8 cellular contexts compared by ENCODE assay signal in the genomic region with DNA sequence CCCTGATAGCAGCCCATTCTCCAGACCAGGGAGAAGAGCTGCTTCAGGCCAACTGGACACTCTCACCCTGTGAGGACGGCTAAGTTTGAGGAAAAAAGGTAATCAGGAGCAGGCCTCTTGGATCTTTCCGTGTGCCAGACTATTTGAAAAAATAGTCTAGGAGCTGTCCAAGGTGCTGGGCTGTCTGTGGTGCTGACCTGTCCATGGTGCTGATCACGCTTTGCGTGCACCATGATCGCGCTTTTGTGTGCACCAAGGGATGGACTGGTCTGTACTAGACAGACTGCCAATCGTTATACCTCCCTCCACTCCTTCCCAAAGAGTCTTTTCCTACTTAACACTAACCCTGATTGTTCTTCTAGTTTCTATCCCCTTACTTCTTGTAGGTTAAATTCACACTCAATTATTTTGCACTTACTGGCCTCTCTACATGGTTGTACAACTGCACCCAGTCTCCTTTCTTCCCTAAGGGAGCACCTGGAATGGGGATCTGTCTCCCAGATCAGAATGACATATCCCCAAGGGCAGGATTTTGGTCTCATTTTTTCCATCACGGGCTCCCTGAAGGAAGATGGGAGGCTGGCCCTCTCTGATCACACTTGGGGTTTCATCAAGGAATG.
DNase-seq lines count a peak whose midpoint lies in the region; ATAC-seq and TF ChIP-seq lines count a peak whose summit lies in the region.

No MANE protein-coding gene starts in this region.

- ATAC-seq in HG03521 (IDR thresholded peaks at IDR 0.05; ENCODE audit: unreplicated experiment) = no peak
- no peak for ATAC-seq in HG03097 (IDR thresholded peaks at IDR 0.05; ENCODE audit: low FRiP score, unreplicated experiment)
- ATAC-seq in HG02938 (IDR thresholded peaks at IDR 0.05; ENCODE audit: unreplicated experiment) = no peak

- no peak overlapping the region for H3K4me3 ChIP-seq in NB4 (ENCODE audit: low read depth, low read length)
- H3K4me3 ChIP-seq in cardiac fibroblast (replicated peaks in 1 of 2; ENCODE audit: low read depth in 2 of 2, low read length in 2 of 2) = no peak overlapping the region

- TF ChIP-seq CTCF in NB4 (IDR thresholded peaks at IDR 0.05; ENCODE audit: low read depth, low read length) = no peak
- TF ChIP-seq CTCF in cardiac fibroblast (IDR thresholded peaks at IDR 0.05; ENCODE audit: low read depth, low read length) = no peak

- DNase-seq in GM04504 (ENCODE audit: low read depth) (peak; percentile 14), NB4 (ENCODE audit: low read depth) (peak; percentile 59), cardiac fibroblast (ENCODE audit: low read depth in 2 of 2) (peak; percentile 46 to 61), myocyte (ENCODE audit: low read depth) (peak; percentile 71), GM19240 (ENCODE audit: insufficient read length, low spot score) (no peak)

- TF ChIP-seq POLR2A in NB4 (IDR thresholded peaks at IDR 0.05; ENCODE audit: extremely low read depth, insufficient read length) = no peak
